Comparison of ENCODE assay signal across 11 cellular contexts in genomic region chr11:110857885-110858555, GRCh38.
A peak's percentile ranks its signal among the peaks of the same experiment; 100 is the strongest.
DNase-seq lines count a peak whose midpoint lies in the region; ATAC-seq and TF ChIP-seq lines count a peak whose summit lies in the region.
"Had no signal": no experiment of that assay in that cellular context is flagged by ENCODE, and none has a peak within 500 bp of the region (broad histone marks: within the 10 kb centered on the region; RNA-seq: fewer than 3 reads in every experiment).

No MANE protein-coding gene starts in this region.

- H3K4me2 ChIP-seq in BLaER1 treated with 17β-estradiol and CSF1 and Interleukin-3, amounts not matched to agents 10 nM and 100 nM, result peak overlapping the region in 10 of 11 experiments; percentile 0 to 55 (median 26); a peak in 16 of 22 replicates

- ATAC-seq in HG02981 (IDR thresholded peaks at IDR 0.05; ENCODE audit: unreplicated experiment) (peak; percentile 42), omental fat pad (ENCODE audit: low FRiP score) (peak; percentile 74)
- ATAC-seq in activated CD4-positive, CD25-positive, alpha-beta regulatory T cell treated with anti-CD3 and anti-CD28 coated beads, Interleukin-2, amount 50 U/mL, for 24 hours, result no peak

- TF ChIP-seq CTCF in omental fat pad (IDR thresholded peaks at IDR 0.05), result no peak

- DNase-seq in dedifferentiated amniotic fluid mesenchymal stem cell (ENCODE audit: extremely low spot score) (peak; percentile 68), omental fat pad (ENCODE audit: low spot score) (no peak), T-helper 9 cell (no peak), NCI-H446 treated with DMSO at 0.1 percent for 48 hours (lab: John Stamatoyannopoulos, UW) (no peak)
- DNase-seq in activated CD4-positive, alpha-beta T cell treated with anti-CD3 and anti-CD28 coated beads, Interleukin-2, amount 50 U/mL, for 1 hour, result no peak
- DNase-seq: NCI-H446, nucleus accumbens, SW 1271 had no signal

- H3K9ac ChIP-seq in BLaER1 treated with 17β-estradiol and CSF1 and Interleukin-3, amounts not matched to agents 10 nM and 100 nM, result no peak overlapping the region

- no peak overlapping the region for H3K27ac ChIP-seq in BLaER1 treated with 17β-estradiol and CSF1 and Interleukin-3, amounts not matched to agents 10 nM and 100 nM

- H3K36me3 ChIP-seq in BLaER1 treated with 17β-estradiol and CSF1 and Interleukin-3, amounts not matched to agents 10 nM and 100 nM, result no peaks in the 10 kb centered on the region

- H3K4me1 ChIP-seq in BLaER1 treated with 17β-estradiol and CSF1 and Interleukin-3, amounts not matched to agents 10 nM and 100 nM, result peaks cover 7 to 29% (median 19%) of the 10 kb centered on the region in 10 experiments; a peak in 18 of 20 replicates

- no peaks in the 10 kb centered on the region for H3K27me3 ChIP-seq in BLaER1 treated with 17β-estradiol and CSF1 and Interleukin-3, amounts not matched to agents 10 nM and 100 nM

- no peak overlapping the region for H3K4me3 ChIP-seq in BLaER1 treated with 17β-estradiol and CSF1 and Interleukin-3, amounts not matched to agents 10 nM and 100 nM

- no peaks in the 10 kb centered on the region for H4K20me1 ChIP-seq in BLaER1 treated with 17β-estradiol and CSF1 and Interleukin-3, amounts not matched to agents 10 nM and 100 nM

- H3K9me3 ChIP-seq in BLaER1 treated with 17β-estradiol and CSF1 and Interleukin-3, amounts not matched to agents 10 nM and 100 nM (replicated peaks in 1 of 11), result peaks cover 0 to 18% (median 6%) of the 10 kb centered on the region in 11 experiments; a peak in 9 of 22 replicates

Comparison
In these comparisons a context has a peak if more than half of its experiments do, and no peak if none do; other contexts are left out.
1. ATAC-seq: peak in HG02981 (single experiment) and omental fat pad (single experiment); none in activated CD4-positive, CD25-positive, alpha-beta regulatory T cell treated with anti-CD3 and anti-CD28 coated beads, Interleukin-2, amount 50 U/mL, for 24 hours (0 of 2).